8 cellular contexts compared by ENCODE assay signal in the genomic region with DNA sequence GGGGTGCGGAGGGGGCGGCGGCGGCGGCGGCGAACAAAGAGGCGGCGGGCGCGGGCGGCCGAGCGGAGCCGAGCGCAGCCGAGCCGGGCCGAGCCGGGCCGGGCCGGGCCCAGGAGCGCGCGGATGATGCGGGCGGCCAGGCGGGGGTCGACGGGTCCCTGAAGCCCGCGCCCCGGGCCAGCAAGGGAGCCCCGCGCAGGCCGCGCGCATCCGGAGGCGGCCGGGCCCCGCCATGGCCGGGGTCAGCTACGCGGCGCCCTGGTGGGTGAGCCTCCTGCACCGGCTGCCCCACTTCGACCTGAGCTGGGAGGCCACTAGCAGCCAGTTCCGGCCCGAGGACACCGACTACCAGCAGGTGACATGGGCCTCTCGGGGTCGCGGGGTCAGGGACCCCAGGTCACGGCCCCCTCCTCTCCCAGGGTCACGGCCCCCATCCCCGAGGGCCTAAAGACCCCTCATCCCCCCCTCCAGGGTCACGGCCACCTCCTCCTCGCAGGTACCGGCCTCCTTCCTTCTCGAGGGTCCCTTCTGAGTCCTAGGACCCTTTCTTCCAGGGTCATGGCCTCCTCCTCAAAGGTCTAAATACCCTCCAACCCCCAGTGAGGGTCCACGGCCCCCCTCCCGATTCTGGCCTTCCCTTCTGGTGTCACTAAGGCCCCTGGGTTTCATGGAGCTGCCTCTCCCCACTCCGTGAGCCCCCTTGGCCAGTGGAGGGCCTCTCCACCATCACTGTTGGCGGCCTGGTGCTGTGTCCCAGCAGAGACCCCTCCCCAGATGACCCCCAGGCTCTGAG. TPM values are rescaled to one million over a fixed set of nuclear protein-coding genes. Genes with fewer than 3 reads are reported as not detected.
DNase-seq lines count a peak whose midpoint lies in the region; ATAC-seq and TF ChIP-seq lines count a peak whose summit lies in the region.

A gene with protein sequence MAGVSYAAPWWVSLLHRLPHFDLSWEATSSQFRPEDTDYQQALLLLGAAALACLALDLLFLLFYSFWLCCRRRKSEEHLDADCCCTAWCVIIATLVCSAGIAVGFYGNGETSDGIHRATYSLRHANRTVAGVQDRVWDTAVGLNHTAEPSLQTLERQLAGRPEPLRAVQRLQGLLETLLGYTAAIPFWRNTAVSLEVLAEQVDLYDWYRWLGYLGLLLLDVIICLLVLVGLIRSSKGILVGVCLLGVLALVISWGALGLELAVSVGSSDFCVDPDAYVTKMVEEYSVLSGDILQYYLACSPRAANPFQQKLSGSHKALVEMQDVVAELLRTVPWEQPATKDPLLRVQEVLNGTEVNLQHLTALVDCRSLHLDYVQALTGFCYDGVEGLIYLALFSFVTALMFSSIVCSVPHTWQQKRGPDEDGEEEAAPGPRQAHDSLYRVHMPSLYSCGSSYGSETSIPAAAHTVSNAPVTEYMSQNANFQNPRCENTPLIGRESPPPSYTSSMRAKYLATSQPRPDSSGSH (plus strand): TSS at position 63 of the 793 bp plus-strand sequence. CDS start 170 bp downstream, at position 233.

- H3K27me3 ChIP-seq in lung (ENCODE audit: control insufficient read depth, insufficient read depth) = no peaks in the 10 kb centered on the region
- no peaks in the 10 kb centered on the region for H3K27me3 ChIP-seq in tibial artery

- ATAC-seq in GM21786 (IDR thresholded peaks at IDR 0.05; ENCODE audit: unreplicated experiment) = peak; percentile 27
- ATAC-seq in lung (ENCODE audit: insufficient read depth, low FRiP score) = no peak

- H3K4me1 ChIP-seq in lung (ENCODE audit: control insufficient read depth in 2 of 2, insufficient read depth in 2 of 2, low read length in 2 of 2) (peaks cover 0 to 20% of the 10 kb centered on the region in 2 donors), tibial artery (peaks cover 0 to 55% (median 39%) of the 10 kb centered on the region in 4 donors)

- H3K9me3 ChIP-seq in lung (ENCODE audit: control insufficient read depth in 2 of 2, insufficient read depth in 1 of 2, low read length in 1 of 2) (peaks cover 0 to 2% of the 10 kb centered on the region in 2 donors), tibial artery (no peaks in the 10 kb centered on the region)

- H3K36me3 ChIP-seq in lung (ENCODE audit: control insufficient read depth in 2 of 2, insufficient read depth in 2 of 2, low read length in 2 of 2) = no peaks in the 10 kb centered on the region
- no peaks in the 10 kb centered on the region for H3K36me3 ChIP-seq in tibial artery

- DNase-seq in LNCaP clone FGC (ENCODE audit: low read depth) (no peak), cerebellum (ENCODE audit: low spot score) (no peak), lung (ENCODE audit: low spot score) (no peak), tibial artery (no peak), NCI-H774 (lab: John Stamatoyannopoulos, UW) (no peak)
- no peak for DNase-seq in stimulated activated CD4-positive, alpha-beta T cell treated with anti-CD3 and anti-CD28 coated beads, Interleukin-1b, Interleukin-23, amount 100 ng/mL, for 48 hours

- peak within 1 kb of the TSS; percentile 87 for H3K4me3 ChIP-seq in GM12875 (ENCODE audit: low read depth, low read length)
- H3K4me3 ChIP-seq in LNCaP clone FGC (ENCODE audit: low read depth, low read length) = peak within 1 kb of the TSS; percentile 78
- H3K4me3 ChIP-seq in lung = peak within 1 kb of the TSS; percentile 81
- H3K4me3 ChIP-seq in tibial artery = peak within 1 kb of the TSS; percentile 79 to 86

- intact Hi-C loops in tibial artery (cut with DNase I; ENCODE audit: low total_unique reads) = no loop called here

- WGBS in lung, 2 donors = 1% methylated on average over 44 to 65 of the region's 65 CpGs

- TF ChIP-seq CTCF in GM12875 (IDR thresholded peaks at IDR 0.05; ENCODE audit: borderline replicate concordance, insufficient read depth, low read depth, low read length) (no peak), LNCaP clone FGC (IDR thresholded peaks at IDR 0.05; ENCODE audit: control insufficient read depth, extremely low read depth, insufficient read depth) (no peak), lung (IDR thresholded peaks at IDR 0.05; ENCODE audit: control extremely low read depth, extremely low read depth) (no peak), tibial artery (IDR thresholded peaks at IDR 0.05) (peak in 1 of 2 experiments; percentile 15)

- H3K27ac ChIP-seq in lung (ENCODE audit: low read depth in 1 of 2, low read length in 1 of 2) (peak within 1 kb of the TSS; percentile 51 to 81), tibial artery (peak within 1 kb of the TSS; percentile 83 to 86)

RNA-seq across cellular contexts. Expression of the gene that starts here (rescaled TPM):
- total RNA-seq in cerebellum (60.5 TPM), lung (10 to 100 TPM; 50.6 to 74.0 TPM)
- polyA plus RNA-seq in lung = 10 to 100 TPM; 14.3 to 60.9 TPM
